ENCODE assay signal across 8 cellular contexts in the genomic region with DNA sequence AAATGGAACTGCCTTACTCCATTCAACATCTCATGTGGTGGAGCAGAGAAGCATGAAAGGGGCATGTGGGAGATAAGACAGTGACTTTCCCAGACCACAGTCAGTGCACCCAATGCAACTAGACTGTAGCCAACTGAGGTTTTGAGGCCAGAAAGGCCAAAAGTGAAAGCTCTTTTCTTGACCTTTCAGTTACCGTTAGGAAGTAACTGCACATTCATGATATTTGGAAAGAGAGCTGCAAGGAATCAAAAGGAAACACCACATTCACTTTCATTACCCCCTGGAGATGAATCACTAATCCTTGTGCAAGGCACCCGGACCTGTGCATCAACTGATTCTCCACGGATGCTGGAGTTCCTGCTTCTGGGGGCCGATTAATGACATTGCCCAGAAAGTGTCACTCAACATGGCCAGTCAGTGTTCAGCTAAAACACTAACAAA.
A peak's percentile ranks its signal among the peaks of the same experiment; 100 is the strongest.
DNase-seq lines count a peak whose midpoint lies in the region; ATAC-seq, FAIRE-seq and TF ChIP-seq lines count a peak whose summit lies in the region.

No MANE protein-coding gene starts in this region.

- H3K9me3 ChIP-seq in endothelial cell of umbilical vein (replicated peaks; ENCODE audit: control insufficient read depth, insufficient read depth, low read length) (no peaks in the 10 kb centered on the region), hepatocyte (ENCODE audit: low read depth) (no peaks in the 10 kb centered on the region)

- peak; percentile 47 for ATAC-seq in GM21423 (IDR thresholded peaks at IDR 0.05; ENCODE audit: unreplicated experiment)
- ATAC-seq in HG03565 (IDR thresholded peaks at IDR 0.05; ENCODE audit: unreplicated experiment): peak; percentile 46

- CTCF ChIA-PET in endothelial cell of umbilical vein (lab: Charles Lee): interaction anchor here (0.7 to 2.3 kb wide), 7 partner anchors 9 to 94 kb away, joined by 3 to 10 read pairs (median 3); no protein-coding TSS in a partner anchor

- H4K20me1 ChIP-seq in endothelial cell of umbilical vein (replicated peaks; ENCODE audit: control insufficient read depth, extremely low read depth, insufficient read depth, low read length): no peaks in the 10 kb centered on the region
- H4K20me1 ChIP-seq in hepatocyte (ENCODE audit: insufficient read depth, poor library complexity, severe bottlenecking): no peaks in the 10 kb centered on the region

- POLR2A ChIA-PET in endothelial cell of umbilical vein (lab: Charles Lee): no interaction called here

- H3K9me2 ChIP-seq in hepatocyte (replicated peaks; ENCODE audit: insufficient read depth): no peaks in the 10 kb centered on the region

- H3K36me3 ChIP-seq in endothelial cell of umbilical vein (ENCODE audit: control insufficient read depth in 2 of 2, extremely low read depth in 1 of 2, insufficient read depth in 2 of 2, low read length in 2 of 2) (no peaks in the 10 kb centered on the region), hepatocyte (replicated peaks; ENCODE audit: insufficient read depth, low read depth) (no peaks in the 10 kb centered on the region)

- BruUV-seq in endothelial cell of umbilical vein (replicated peaks; lab: Mats Ljungman, UMichigan): no TSS peak

- peak; percentile 28 for FAIRE-seq in endothelial cell of umbilical vein (lab: Jason Lieb, UNC)

- H3K9me1 ChIP-seq in endothelial cell of umbilical vein (replicated peaks; ENCODE audit: control insufficient read depth, extremely low read depth, insufficient read depth, low read length): no peaks in the 10 kb centered on the region

- H2AFZ ChIP-seq in endothelial cell of umbilical vein (ENCODE audit: low read depth, low read length): peak overlapping the region; percentile 55
- no peak overlapping the region for H2AFZ ChIP-seq in hepatocyte

- WGBS in hepatocyte (ENCODE audit: low lambda C conversion rate, missing lambda C conversion rate): 46% methylated on average over 4 of the region's 4 CpGs

- peak overlapping the region; percentile 18; the same call in 1 of the 2 replicates for H3K4me3 ChIP-seq in GM08714 (ENCODE audit: low read length)
- H3K4me3 ChIP-seq in endothelial cell of umbilical vein (replicated peaks in 1 of 3; ENCODE audit: insufficient read depth in 1 of 3, low read depth in 1 of 3, low read length in 3 of 3): no peak overlapping the region
- H3K4me3 ChIP-seq in hepatocyte: no peak overlapping the region

- H3K4me1 ChIP-seq in endothelial cell of umbilical vein (ENCODE audit: control insufficient read depth, extremely low read depth, insufficient read depth, low read length) (peaks cover 11% of the 10 kb centered on the region), hepatocyte (ENCODE audit: insufficient read depth) (peaks cover 6% of the 10 kb centered on the region)

- no peak overlapping the region for H3K9ac ChIP-seq in endothelial cell of umbilical vein (replicated peaks; ENCODE audit: extremely low read depth, insufficient read depth, low read length)

- H3K4me2 ChIP-seq in endothelial cell of umbilical vein (ENCODE audit: insufficient read depth, low read length) (peak overlapping the region; percentile 27), hepatocyte (no peak overlapping the region)

- intact Hi-C loops in endothelial cell of umbilical vein (cut with micrococcal nuclease): no loop called here

- TF ChIP-seq CTCF in endothelial cell of umbilical vein (IDR thresholded peaks at IDR 0.05; ENCODE audit: extremely low read depth in 1 of 2, insufficient read depth in 1 of 2, low read depth in 1 of 2, low read length in 2 of 2) (no peak), hepatocyte (IDR thresholded peaks at IDR 0.05; ENCODE audit: poor library complexity) (no peak)

- H3K79me2 ChIP-seq in endothelial cell of umbilical vein (ENCODE audit: control insufficient read depth, insufficient read depth, low read length) (no peaks in the 10 kb centered on the region), hepatocyte (no peaks in the 10 kb centered on the region)

- H3K27ac ChIP-seq in endothelial cell of umbilical vein (ENCODE audit: insufficient read depth, low read depth, low read length): no peak overlapping the region
- no peak overlapping the region for H3K27ac ChIP-seq in hepatocyte

- dilution Hi-C loops in endothelial cell of umbilical vein (cut with MboI; ENCODE audit: extremely low pct_ligation_motif_present, low sequenced_read_pairs): no loop called here

- H3K27me3 ChIP-seq in endothelial cell of umbilical vein (ENCODE audit: control insufficient read depth in 2 of 2, insufficient read depth in 2 of 2, low read length in 2 of 2) (no peaks in the 10 kb centered on the region), hepatocyte (no peaks in the 10 kb centered on the region)

- no peak for TF ChIP-seq POLR2A in endothelial cell of umbilical vein (IDR thresholded peaks at IDR 0.05; ENCODE audit: low read depth, low read length)

- peak; percentile 32 for DNase-seq in endothelial cell of umbilical vein (ENCODE audit: low read depth, low spot score)
- no peak for DNase-seq in NCI-H2107 (lab: John Stamatoyannopoulos, UW)
- no peak for DNase-seq in retina
- DNase-seq in hepatocyte (ENCODE audit: low spot score): no peak
- DNase-seq in GF-D8 (lab: John Stamatoyannopoulos, UW): no peak

TF ChIP-seq in endothelial cell of umbilical vein, 7 proteins besides CTCF, POLR2A, EP300 and RAD21:
- no peak for TF ChIP-seq MYC (IDR thresholded peaks at IDR 0.05; ENCODE audit: low read depth, low read length)
- TF ChIP-seq POLR2AphosphoS5 (IDR thresholded peaks at IDR 0.05; ENCODE audit: insufficient read depth, low read depth, low read length): no peak
- TF ChIP-seq, protein P1, sequence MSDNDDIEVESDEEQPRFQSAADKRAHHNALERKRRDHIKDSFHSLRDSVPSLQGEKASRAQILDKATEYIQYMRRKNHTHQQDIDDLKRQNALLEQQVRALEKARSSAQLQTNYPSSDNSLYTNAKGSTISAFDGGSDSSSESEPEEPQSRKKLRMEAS (IDR thresholded peaks at IDR 0.05; ENCODE audit: insufficient read depth, insufficient read length): no peak
- TF ChIP-seq GATA2 (IDR thresholded peaks at IDR 0.05; ENCODE audit: insufficient read depth, insufficient read length, low read depth, low read length): no peak
- TF ChIP-seq FOS (IDR thresholded peaks at IDR 0.05; ENCODE audit: borderline replicate concordance, insufficient read depth, low read length): peak; percentile 48
- TF ChIP-seq JUN (IDR thresholded peaks at IDR 0.05; ENCODE audit: borderline replicate concordance, insufficient read depth, insufficient read length, low read depth): no peak
- TF ChIP-seq EZH2 (IDR thresholded peaks at IDR 0.05; ENCODE audit: borderline replicate concordance, low read depth, low read length, severe bottlenecking): no peak
